In genomic region chr20:25676164-25676809, GRCh38 we compare ENCODE assay signal across 14 cellular contexts. TPM values are rescaled to one million over a fixed set of nuclear protein-coding genes. Genes with fewer than 3 reads are reported as not detected.
DNase-seq lines count a peak whose midpoint lies in the region; ATAC-seq, FAIRE-seq and TF ChIP-seq lines count a peak whose summit lies in the region.
"Had no signal": no experiment of that assay in that cellular context is flagged by ENCODE, and none has a peak within 500 bp of the region (broad histone marks: within the 10 kb centered on the region; RNA-seq: fewer than 3 reads in every experiment).

No MANE protein-coding gene starts in this region.

- no peak overlapping the region for H3K27ac ChIP-seq in GM12878 (ENCODE audit: control insufficient read depth, insufficient read depth)

- ATAC-seq in GM18508 (IDR thresholded peaks at IDR 0.05; ENCODE audit: insufficient read depth, unreplicated experiment) (peak; percentile 62), HG03039 (IDR thresholded peaks at IDR 0.05; ENCODE audit: unreplicated experiment) (peak; percentile 76), GM12878 (no peak), GM21381 (IDR thresholded peaks at IDR 0.05; ENCODE audit: unreplicated experiment) (no peak), GM21423 (IDR thresholded peaks at IDR 0.05; ENCODE audit: unreplicated experiment) (no peak)
- ATAC-seq in activated CD8-positive, alpha-beta T cell treated with anti-CD3 and anti-CD28 coated beads for 36 hours = no peak

- DNase-seq in GM12878 (ENCODE audit: low read depth, low spot score) = no peak
- no peak for DNase-seq in nephron progenitor cell
- no peak for DNase-seq in activated CD8-positive, alpha-beta T cell treated with anti-CD3 and anti-CD28 coated beads for 36 hours
- DNase-seq in GM13976 (ENCODE audit: low spot score) = no peak
- DNase-seq: activated CD4-positive, CD25-positive, alpha-beta regulatory T cell; amygdala; NCI-H146; RPMI8226 had no signal

- no peak for TF ChIP-seq POLR2A in GM12878 (IDR thresholded peaks at IDR 0.05; ENCODE audit: low read depth, low read length)

- no peaks in the 10 kb centered on the region for H4K20me1 ChIP-seq in GM12878 (ENCODE audit: control insufficient read depth, insufficient read depth)

- POLR2A ChIA-PET in GM12878 (lab: Charles Lee) = no interaction called here
- POLR2A ChIA-PET in activated CD8-positive, alpha-beta T cell treated with anti-CD3 and anti-CD28 coated beads for 36 hours (lab: Charles Lee) = no interaction called here

- peaks cover 86% of the 10 kb centered on the region for H3K36me3 Mint-ChIP-seq in nephron progenitor cell (ENCODE audit: low read depth)
- H3K36me3 Mint-ChIP-seq in activated CD8-positive, alpha-beta T cell treated with anti-CD3 and anti-CD28 coated beads for 36 hours (ENCODE audit: low read depth) = peaks cover 72% of the 10 kb centered on the region

- H3K9ac ChIP-seq in GM12878 (ENCODE audit: control insufficient read depth, insufficient read depth, low read length) = no peak overlapping the region

- SMC1A ChIA-PET in GM12878 (lab: Charles Lee; ENCODE audit: uncharacterized antibody, unreplicated experiment) = no interaction called here

- TF ChIP-seq CTCF in GM12878 (IDR thresholded peaks at IDR 0.05 in 2 of 3, conservative IDR thresholded peaks at IDR 0.05 in 1 of 3; ENCODE audit: control insufficient read depth in 2 of 3, extremely low read depth in 1 of 3, insufficient read depth in 1 of 3, low read depth in 3 of 3, low read length in 3 of 3) (no peak), nephron progenitor cell (IDR thresholded peaks at IDR 0.05) (no peak), GM13976 (IDR thresholded peaks at IDR 0.05; ENCODE audit: borderline replicate concordance, control extremely low read depth, extremely low read depth, insufficient read depth, missing control alignments) (no peak)
- no peak for TF ChIP-seq CTCF in activated CD8-positive, alpha-beta T cell treated with anti-CD3 and anti-CD28 coated beads for 36 hours (IDR thresholded peaks at IDR 0.05)

- H3K4me1 Mint-ChIP-seq in nephron progenitor cell = no peaks in the 10 kb centered on the region
- H3K4me1 Mint-ChIP-seq in activated CD8-positive, alpha-beta T cell treated with anti-CD3 and anti-CD28 coated beads for 36 hours (ENCODE audit: low read depth) = peaks cover 4% of the 10 kb centered on the region

- no peak overlapping the region for H3K4me3 Mint-ChIP-seq in nephron progenitor cell
- no peak overlapping the region for H3K4me3 Mint-ChIP-seq in activated CD8-positive, alpha-beta T cell treated with anti-CD3 and anti-CD28 coated beads for 36 hours
- H3K4me3 Mint-ChIP-seq: stimulated activated naive CD8-positive, alpha-beta T cell treated with anti-CD3 and anti-CD28 coated beads, Interleukin-15, Interleukin-2, amounts not matched to agents 100 ng/mL and 50 ng/mL, for 24 hours had no signal

- CTCF ChIA-PET in GM12878 (lab: Yijun Ruan, JAX) = no interaction called here
- CTCF ChIA-PET in activated CD8-positive, alpha-beta T cell treated with anti-CD3 and anti-CD28 coated beads for 36 hours (lab: Charles Lee) = no interaction called here

- TSS peak; percentile 49 for BruUV-seq in GM12878 (replicated peaks; lab: Mats Ljungman, UMichigan)

- RAD21 ChIA-PET in GM12878 (lab: Charles Lee; ENCODE audit: unreplicated experiment) = no interaction called here

- no peak for FAIRE-seq in GM12878 (lab: Jason Lieb, UNC)
- FAIRE-seq: frontal cortex had no signal

- no peaks in the 10 kb centered on the region for H3K4me1 ChIP-seq in GM12878 (ENCODE audit: control insufficient read depth, insufficient read depth, low read length)

- H3K27ac Mint-ChIP-seq in nephron progenitor cell = peak overlapping the region; percentile 21
- H3K27ac Mint-ChIP-seq in activated CD8-positive, alpha-beta T cell treated with anti-CD3 and anti-CD28 coated beads for 36 hours = no peak overlapping the region
- H3K27ac Mint-ChIP-seq: stimulated activated naive CD8-positive, alpha-beta T cell treated with anti-CD3 and anti-CD28 coated beads, Interleukin-15, Interleukin-2, amounts not matched to agents 100 ng/mL and 50 ng/mL, for 24 hours had no signal

- in situ Hi-C loops in GM12878 (cut with MboI) = no loop called here
- in situ Hi-C loops in GM13976 (cut with MboI; ENCODE audit: low sequenced_read_pairs, unreplicated experiment) = loop anchor here (25.0 kb wide), 1 partner anchor 186 kb away; no protein-coding TSS in a partner anchor

- no peak overlapping the region for H3K4me2 ChIP-seq in GM12878 (ENCODE audit: control insufficient read depth, insufficient read depth)

- H2AFZ ChIP-seq in GM12878 (ENCODE audit: control insufficient read depth, low read depth, low read length) = no peak overlapping the region

- H3K36me3 ChIP-seq in GM12878 (ENCODE audit: control insufficient read depth in 2 of 2, insufficient read depth in 2 of 2, low read length in 1 of 2) = peaks cover 6 to 22% of the 10 kb centered on the region in 2 experiments

- no peaks in the 10 kb centered on the region for H3K9me3 ChIP-seq in GM12878 (replicated peaks; ENCODE audit: control insufficient read depth, insufficient read depth, low read length)

- H3K27me3 ChIP-seq in GM12878 (replicated peaks in 1 of 2; ENCODE audit: control insufficient read depth in 2 of 2, insufficient read depth in 2 of 2, low read length in 1 of 2) = no peaks in the 10 kb centered on the region

- H3K4me3 ChIP-seq in GM12878 = no peak overlapping the region

- WGBS in GM12878 (ENCODE audit: insufficient coverage, insufficient replicate concordance, low lambda C conversion rate, missing lambda C conversion rate) = 76% methylated on average over 10 of the region's 10 CpGs

- intact Hi-C loops in GM12878 (cut with micrococcal nuclease; ENCODE audit: unreplicated experiment) = no loop called here
- intact Hi-C loops in activated CD8-positive, alpha-beta T cell treated with anti-CD3 and anti-CD28 coated beads for 36 hours (cut with micrococcal nuclease) = no loop called here

- H3K9me3 Mint-ChIP-seq in nephron progenitor cell = no peaks in the 10 kb centered on the region
- H3K9me3 Mint-ChIP-seq in activated CD8-positive, alpha-beta T cell treated with anti-CD3 and anti-CD28 coated beads for 36 hours = no peaks in the 10 kb centered on the region

- H3K27me3 Mint-ChIP-seq in nephron progenitor cell (ENCODE audit: low read depth, poor library complexity) = peaks cover 3% of the 10 kb centered on the region
- H3K27me3 Mint-ChIP-seq in activated CD8-positive, alpha-beta T cell treated with anti-CD3 and anti-CD28 coated beads for 36 hours = no peaks in the 10 kb centered on the region
- H3K27me3 Mint-ChIP-seq: stimulated activated naive CD8-positive, alpha-beta T cell treated with anti-CD3 and anti-CD28 coated beads, Interleukin-15, Interleukin-2, amounts not matched to agents 100 ng/mL and 50 ng/mL, for 24 hours had no signal

- no peaks in the 10 kb centered on the region for H3K79me2 ChIP-seq in GM12878 (ENCODE audit: control insufficient read depth, insufficient read depth, low read length)

- TF ChIP-seq EP300 in GM12878 (IDR thresholded peaks at IDR 0.05; ENCODE audit: borderline replicate concordance in 1 of 2, control insufficient read depth in 1 of 2, low read depth in 2 of 2, low read length in 2 of 2) = no peak

- no peak for TF ChIP-seq RAD21 in GM12878 (IDR thresholded peaks at IDR 0.05; ENCODE audit: insufficient read depth, low read depth, low read length)

TF ChIP-seq in GM12878, 131 proteins besides CTCF, POLR2A, EP300 and RAD21 (continues in another document):
- no peak for TF ChIP-seq IRF4 (IDR thresholded peaks at IDR 0.05; ENCODE audit: low read depth, low read length)

RNA-seq across cellular contexts. Expression of gene ZNF337, which starts 20.4 kb away (rescaled TPM):
- total RNA-seq in GM12878 (2013; cell fraction: nucleolus; rRNA removed) = 37.8 and 45.4 TPM in 2 replicates
- total RNA-seq in GM12878 (2014; rRNA removed) (8.5 and 9.2 TPM in 2 replicates), GM12878 (2014; rRNA removed; fragmentation: Illumina TruSeq; extraction: Trizol) (11.6 and 13.0 TPM in 2 replicates), GM12878 (2021) (9.0 and 9.6 TPM in 2 replicates)
- 14.3 TPM for polyA plus RNA-seq in GM12878 (2011; ENCODE audit: low read depth)
- polyA plus RNA-seq in GM12878 (2011; rRNA removed) (16.8 and 17.8 TPM in 2 replicates), GM12878 (2014; fragmentation: Illumina TruSeq; extraction: Trizol) (14.9 and 18.6 TPM in 2 replicates), GM12878 (2014; fragmentation: Nextera tagmentation; extraction: Ambion mirVana) (1 to 10 TPM in 1 of 2 experiments, under 1 TPM in 1; 0.60 to 2.6 TPM), GM12878 (2014; rRNA removed) (11.6 and 12.3 TPM in 2 replicates), GM12878 (2016; fragmentation: Nextera tagmentation; extraction: Ambion mirVana) (1 to 10 TPM; 4.1 to 5.7 TPM)
- polyA plus RNA-seq in GM12878 (2011; cell fraction: cytosol; rRNA removed) = 10.0 and 10.5 TPM in 2 replicates
- polyA plus RNA-seq in GM12878 (2011; cell fraction: nucleus; rRNA removed) = 34.2 and 49.8 TPM in 2 replicates
- 13.8 and 14.1 TPM in 2 replicates for polyA plus RNA-seq in GM12878 (2012)
- polyA minus RNA-seq in GM12878 (2011; rRNA and poly(A)+ RNA removed) = 15.7 and 18.1 TPM in 2 replicates
- polyA minus RNA-seq in GM12878 (2011; cell fraction: cytosol; rRNA and poly(A)+ RNA removed) = 3.1 and 5.4 TPM in 2 replicates
- 10.3 and 11.3 TPM in 2 replicates for polyA minus RNA-seq in GM12878 (2011; cell fraction: nucleus; rRNA and poly(A)+ RNA removed)
- 10 to 100 TPM; 15.0 to 16.6 TPM for total RNA-seq in activated CD8-positive, alpha-beta T cell treated with anti-CD3 and anti-CD28 coated beads for 36 hours

RNA-seq across cellular contexts. Expression of gene NANP, which starts 52.5 kb away (rescaled TPM):
- total RNA-seq in GM12878 (2013; cell fraction: nucleolus; rRNA removed) = 7.0 and 7.2 TPM in 2 replicates
- total RNA-seq in GM12878 (2014; rRNA removed) (4.7 and 5.8 TPM in 2 replicates), GM12878 (2014; rRNA removed; fragmentation: Illumina TruSeq; extraction: Trizol) (5.1 and 5.2 TPM in 2 replicates), GM12878 (2021) (4.6 and 5.1 TPM in 2 replicates)
- polyA plus RNA-seq in GM12878 (2011; ENCODE audit: low read depth) = 1.8 TPM
- polyA plus RNA-seq in GM12878 (2011; rRNA removed) (5.7 and 7.3 TPM in 2 replicates), GM12878 (2014; fragmentation: Illumina TruSeq; extraction: Trizol) (6.5 and 7.6 TPM in 2 replicates), GM12878 (2014; fragmentation: Nextera tagmentation; extraction: Ambion mirVana) (1 to 10 TPM; 4.2 to 4.6 TPM), GM12878 (2014; rRNA removed) (4.1 and 4.4 TPM in 2 replicates), GM12878 (2016; fragmentation: Nextera tagmentation; extraction: Ambion mirVana) (1 to 10 TPM; 5.4 to 6.7 TPM)
- 3.7 and 4.7 TPM in 2 replicates for polyA plus RNA-seq in GM12878 (2011; cell fraction: cytosol; rRNA removed)
- polyA plus RNA-seq in GM12878 (2011; cell fraction: nucleus; rRNA removed) = 1.5 and 1.9 TPM in 2 replicates
- polyA plus RNA-seq in GM12878 (2012) = 2.2 and 2.6 TPM in 2 replicates
- polyA minus RNA-seq in GM12878 (2011; rRNA and poly(A)+ RNA removed) = 3.7 and 4.5 TPM in 2 replicates
- 1.7 and 1.8 TPM in 2 replicates for polyA minus RNA-seq in GM12878 (2011; cell fraction: cytosol; rRNA and poly(A)+ RNA removed)
- polyA minus RNA-seq in GM12878 (2011; cell fraction: nucleus; rRNA and poly(A)+ RNA removed) = 1.8 and 2.6 TPM in 2 replicates
- 1 to 10 TPM; 7.6 to 8.0 TPM for total RNA-seq in activated CD8-positive, alpha-beta T cell treated with anti-CD3 and anti-CD28 coated beads for 36 hours

Comparison
In these comparisons a context has a peak if more than half of its experiments do, and no peak if none do; other contexts are left out.
1. ATAC-seq: peak in GM18508 (single experiment) and HG03039 (single experiment); none in GM12878 (single experiment), activated CD8-positive, alpha-beta T cell treated with anti-CD3 and anti-CD28 coated beads for 36 hours (single experiment), GM21381 (single experiment) and GM21423 (single experiment).